1 cellular context compared by ENCODE assay signal in genomic region chr22:31579835-31580242, GRCh38.
TF ChIP-seq lines count a peak whose summit lies in the region.

No MANE protein-coding gene starts in this region.

TF ChIP-seq in HepG2, 621 proteins besides CTCF, POLR2A, EP300 and RAD21 (continued from another document and continues in another):
- TF ChIP-seq, protein P1, sequence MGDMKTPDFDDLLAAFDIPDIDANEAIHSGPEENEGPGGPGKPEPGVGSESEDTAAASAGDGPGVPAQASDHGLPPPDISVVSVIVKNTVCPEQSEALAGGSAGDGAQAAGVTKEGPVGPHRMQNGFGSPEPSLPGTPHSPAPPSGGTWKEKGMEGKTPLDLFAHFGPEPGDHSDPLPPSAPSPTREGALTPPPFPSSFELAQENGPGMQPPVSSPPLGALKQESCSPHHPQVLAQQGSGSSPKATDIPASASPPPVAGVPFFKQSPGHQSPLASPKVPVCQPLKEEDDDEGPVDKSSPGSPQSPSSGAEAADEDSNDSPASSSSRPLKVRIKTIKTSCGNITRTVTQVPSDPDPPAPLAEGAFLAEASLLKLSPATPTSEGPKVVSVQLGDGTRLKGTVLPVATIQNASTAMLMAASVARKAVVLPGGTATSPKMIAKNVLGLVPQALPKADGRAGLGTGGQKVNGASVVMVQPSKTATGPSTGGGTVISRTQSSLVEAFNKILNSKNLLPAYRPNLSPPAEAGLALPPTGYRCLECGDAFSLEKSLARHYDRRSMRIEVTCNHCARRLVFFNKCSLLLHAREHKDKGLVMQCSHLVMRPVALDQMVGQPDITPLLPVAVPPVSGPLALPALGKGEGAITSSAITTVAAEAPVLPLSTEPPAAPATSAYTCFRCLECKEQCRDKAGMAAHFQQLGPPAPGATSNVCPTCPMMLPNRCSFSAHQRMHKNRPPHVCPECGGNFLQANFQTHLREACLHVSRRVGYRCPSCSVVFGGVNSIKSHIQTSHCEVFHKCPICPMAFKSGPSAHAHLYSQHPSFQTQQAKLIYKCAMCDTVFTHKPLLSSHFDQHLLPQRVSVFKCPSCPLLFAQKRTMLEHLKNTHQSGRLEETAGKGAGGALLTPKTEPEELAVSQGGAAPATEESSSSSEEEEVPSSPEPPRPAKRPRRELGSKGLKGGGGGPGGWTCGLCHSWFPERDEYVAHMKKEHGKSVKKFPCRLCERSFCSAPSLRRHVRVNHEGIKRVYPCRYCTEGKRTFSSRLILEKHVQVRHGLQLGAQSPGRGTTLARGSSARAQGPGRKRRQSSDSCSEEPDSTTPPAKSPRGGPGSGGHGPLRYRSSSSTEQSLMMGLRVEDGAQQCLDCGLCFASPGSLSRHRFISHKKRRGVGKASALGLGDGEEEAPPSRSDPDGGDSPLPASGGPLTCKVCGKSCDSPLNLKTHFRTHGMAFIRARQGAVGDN (CRISPR knock-in tag; IDR thresholded peaks at IDR 0.05), result no peak
- TF ChIP-seq CREM (IDR thresholded peaks at IDR 0.05) (peak; percentile 81; the same call in 1 of the 2 replicates), CREM (CRISPR knock-in tag; IDR thresholded peaks at IDR 0.05) (no peak), SIN3A (IDR thresholded peaks at IDR 0.05; ENCODE audit: borderline replicate concordance, low read depth, low read length) (peak; percentile 67; the same call in 1 of the 2 replicates), CEBPG (CRISPR knock-in tag; IDR thresholded peaks at IDR 0.05) (peak; percentile 54), TEAD3 (CRISPR knock-in tag; optimal IDR thresholded peaks at IDR 0.05; ENCODE audit: borderline replicate concordance) (peak; percentile 69), ZFP1 (CRISPR knock-in tag; IDR thresholded peaks at IDR 0.05) (no peak), ZNF510 (CRISPR knock-in tag; IDR thresholded peaks at IDR 0.05; ENCODE audit: low read depth) (0 out of 2 replicates have a peak, but pooled peaks have one; percentile 53), PLRG1 (conservative IDR thresholded peaks at IDR 0.05) (no peak), BRD4 (CRISPR knock-in tag; IDR thresholded peaks at IDR 0.05) (no peak), ETV5 (CRISPR knock-in tag; IDR thresholded peaks at IDR 0.05; ENCODE audit: borderline replicate concordance) (peak; percentile 75; the same call in 1 of the 2 replicates), ZNF724P (CRISPR knock-in tag; IDR thresholded peaks at IDR 0.05; ENCODE audit: borderline replicate concordance) (no peak), HOXA3 (CRISPR knock-in tag; IDR thresholded peaks at IDR 0.05) (peak; percentile 80), AHR (CRISPR knock-in tag; IDR thresholded peaks at IDR 0.05) (no peak), THAP7 (CRISPR knock-in tag; IDR thresholded peaks at IDR 0.05) (no peak), CBX1 (IDR thresholded peaks at IDR 0.05; ENCODE audit: low read depth) (no peak), ZNF850 (CRISPR knock-in tag; conservative IDR thresholded peaks at IDR 0.05) (peak; percentile 14; the same call in 1 of the 2 replicates), KMT2A (CRISPR knock-in tag; IDR thresholded peaks at IDR 0.05) (peak; percentile 45; the same call in 1 of the 2 replicates), CBFB (CRISPR knock-in tag; IDR thresholded peaks at IDR 0.05) (no peak), PPARG (CRISPR knock-in tag; conservative IDR thresholded peaks at IDR 0.05) (peak; percentile 93), TARDBP (CRISPR knock-in tag; IDR thresholded peaks at IDR 0.05) (peak; percentile 77; the same call in 1 of the 2 replicates), IKZF5 (CRISPR knock-in tag; IDR thresholded peaks at IDR 0.05) (peak; percentile 91), PCBP1 (IDR thresholded peaks at IDR 0.05; ENCODE audit: borderline replicate concordance, low read depth, low read length) (no peak), ZNF670 (CRISPR knock-in tag; IDR thresholded peaks at IDR 0.05; ENCODE audit: borderline replicate concordance) (peak; percentile 69; the same call in 1 of the 2 replicates), HMGXB4 (CRISPR knock-in tag; IDR thresholded peaks at IDR 0.05; ENCODE audit: borderline replicate concordance in 1 of 2, low read depth in 1 of 2) (peak in 1 of 2 experiments; percentile 28; a peak in 1 of 4 replicates), ZNF281 (CRISPR knock-in tag; IDR thresholded peaks at IDR 0.05; ENCODE audit: borderline replicate concordance) (peak; percentile 33; the same call in 1 of the 2 replicates), NCOR1 (IDR thresholded peaks at IDR 0.05; ENCODE audit: borderline replicate concordance, low read length) (peak; percentile 40; the same call in 1 of the 2 replicates), EED (CRISPR knock-in tag; IDR thresholded peaks at IDR 0.05) (no peak), RARA (CRISPR knock-in tag; IDR thresholded peaks at IDR 0.05) (peak; percentile 95), ZNF83 (CRISPR knock-in tag; IDR thresholded peaks at IDR 0.05; ENCODE audit: borderline replicate concordance) (no peak), KDM1A (CRISPR knock-in tag; IDR thresholded peaks at IDR 0.05) (0 out of 2 replicates have a peak, but pooled peaks have one; percentile 32)
- TF ChIP-seq, protein P2, sequence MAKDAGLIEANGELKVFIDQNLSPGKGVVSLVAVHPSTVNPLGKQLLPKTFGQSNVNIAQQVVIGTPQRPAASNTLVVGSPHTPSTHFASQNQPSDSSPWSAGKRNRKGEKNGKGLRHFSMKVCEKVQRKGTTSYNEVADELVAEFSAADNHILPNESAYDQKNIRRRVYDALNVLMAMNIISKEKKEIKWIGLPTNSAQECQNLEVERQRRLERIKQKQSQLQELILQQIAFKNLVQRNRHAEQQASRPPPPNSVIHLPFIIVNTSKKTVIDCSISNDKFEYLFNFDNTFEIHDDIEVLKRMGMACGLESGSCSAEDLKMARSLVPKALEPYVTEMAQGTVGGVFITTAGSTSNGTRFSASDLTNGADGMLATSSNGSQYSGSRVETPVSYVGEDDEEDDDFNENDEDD (CRISPR knock-in tag; IDR thresholded peaks at IDR 0.05; ENCODE audit: borderline replicate concordance), result peak; percentile 46; the same call in 1 of the 2 replicates
- TF ChIP-seq, protein P3, sequence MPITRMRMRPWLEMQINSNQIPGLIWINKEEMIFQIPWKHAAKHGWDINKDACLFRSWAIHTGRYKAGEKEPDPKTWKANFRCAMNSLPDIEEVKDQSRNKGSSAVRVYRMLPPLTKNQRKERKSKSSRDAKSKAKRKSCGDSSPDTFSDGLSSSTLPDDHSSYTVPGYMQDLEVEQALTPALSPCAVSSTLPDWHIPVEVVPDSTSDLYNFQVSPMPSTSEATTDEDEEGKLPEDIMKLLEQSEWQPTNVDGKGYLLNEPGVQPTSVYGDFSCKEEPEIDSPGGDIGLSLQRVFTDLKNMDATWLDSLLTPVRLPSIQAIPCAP (CRISPR knock-in tag; IDR thresholded peaks at IDR 0.05; ENCODE audit: low read depth), result no peak
- TF ChIP-seq, protein P4, sequence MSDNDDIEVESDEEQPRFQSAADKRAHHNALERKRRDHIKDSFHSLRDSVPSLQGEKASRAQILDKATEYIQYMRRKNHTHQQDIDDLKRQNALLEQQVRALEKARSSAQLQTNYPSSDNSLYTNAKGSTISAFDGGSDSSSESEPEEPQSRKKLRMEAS (IDR thresholded peaks at IDR 0.05), result peak; percentile 75
- TF ChIP-seq, protein P5, sequence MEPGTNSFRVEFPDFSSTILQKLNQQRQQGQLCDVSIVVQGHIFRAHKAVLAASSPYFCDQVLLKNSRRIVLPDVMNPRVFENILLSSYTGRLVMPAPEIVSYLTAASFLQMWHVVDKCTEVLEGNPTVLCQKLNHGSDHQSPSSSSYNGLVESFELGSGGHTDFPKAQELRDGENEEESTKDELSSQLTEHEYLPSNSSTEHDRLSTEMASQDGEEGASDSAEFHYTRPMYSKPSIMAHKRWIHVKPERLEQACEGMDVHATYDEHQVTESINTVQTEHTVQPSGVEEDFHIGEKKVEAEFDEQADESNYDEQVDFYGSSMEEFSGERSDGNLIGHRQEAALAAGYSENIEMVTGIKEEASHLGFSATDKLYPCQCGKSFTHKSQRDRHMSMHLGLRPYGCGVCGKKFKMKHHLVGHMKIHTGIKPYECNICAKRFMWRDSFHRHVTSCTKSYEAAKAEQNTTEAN (CRISPR knock-in tag; conservative IDR thresholded peaks at IDR 0.05), result peak; percentile 62; the same call in 1 of the 2 replicates
- TF ChIP-seq, protein P6, sequence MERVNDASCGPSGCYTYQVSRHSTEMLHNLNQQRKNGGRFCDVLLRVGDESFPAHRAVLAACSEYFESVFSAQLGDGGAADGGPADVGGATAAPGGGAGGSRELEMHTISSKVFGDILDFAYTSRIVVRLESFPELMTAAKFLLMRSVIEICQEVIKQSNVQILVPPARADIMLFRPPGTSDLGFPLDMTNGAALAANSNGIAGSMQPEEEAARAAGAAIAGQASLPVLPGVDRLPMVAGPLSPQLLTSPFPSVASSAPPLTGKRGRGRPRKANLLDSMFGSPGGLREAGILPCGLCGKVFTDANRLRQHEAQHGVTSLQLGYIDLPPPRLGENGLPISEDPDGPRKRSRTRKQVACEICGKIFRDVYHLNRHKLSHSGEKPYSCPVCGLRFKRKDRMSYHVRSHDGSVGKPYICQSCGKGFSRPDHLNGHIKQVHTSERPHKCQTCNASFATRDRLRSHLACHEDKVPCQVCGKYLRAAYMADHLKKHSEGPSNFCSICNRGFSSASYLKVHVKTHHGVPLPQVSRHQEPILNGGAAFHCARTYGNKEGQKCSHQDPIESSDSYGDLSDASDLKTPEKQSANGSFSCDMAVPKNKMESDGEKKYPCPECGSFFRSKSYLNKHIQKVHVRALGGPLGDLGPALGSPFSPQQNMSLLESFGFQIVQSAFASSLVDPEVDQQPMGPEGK (CRISPR knock-in tag; IDR thresholded peaks at IDR 0.05), result peak; percentile 90
